26 cellular contexts compared by ENCODE assay signal in the genomic region with DNA sequence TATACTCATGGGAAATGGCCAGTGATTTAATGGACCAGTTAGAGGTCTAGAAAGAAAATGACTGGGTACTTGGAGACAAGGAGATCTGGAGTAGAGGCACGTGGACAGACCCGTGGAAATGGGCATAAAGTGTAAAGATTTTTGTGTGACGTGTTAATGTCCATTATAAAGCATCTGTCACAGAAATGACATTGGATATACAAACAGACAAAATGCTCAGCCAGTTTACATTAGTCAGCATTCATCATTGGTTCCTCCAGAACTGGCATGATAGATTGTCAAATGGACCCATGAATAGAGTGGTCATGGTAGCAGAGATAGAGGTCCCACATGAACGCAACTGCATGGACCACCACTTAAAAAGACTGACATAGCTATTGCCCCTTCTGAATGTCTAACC.
DNase-seq lines count a peak whose midpoint lies in the region; ATAC-seq, FAIRE-seq and TF ChIP-seq lines count a peak whose summit lies in the region.
"Had no signal": no experiment of that assay in that cellular context is flagged by ENCODE, and none has a peak within 500 bp of the region (broad histone marks: within the 10 kb centered on the region; RNA-seq: fewer than 3 reads in every experiment).

No MANE protein-coding gene starts in this region.

- no peak overlapping the region for H3K23ac ChIP-seq in IMR-90 (ENCODE audit: low read depth, low read length)

- no peaks in the 10 kb centered on the region for H4K20me1 ChIP-seq in IMR-90 (ENCODE audit: insufficient read depth, low read length)
- no peaks in the 10 kb centered on the region for H4K20me1 ChIP-seq in K562 (replicated peaks; ENCODE audit: control insufficient read depth, insufficient read depth, low read length)
- H4K20me1 ChIP-seq: BLaER1 had no signal

- H2BK15ac ChIP-seq in IMR-90 (ENCODE audit: low read depth, low read length), result no peak overlapping the region

- TF ChIP-seq CTCF in A549 (IDR thresholded peaks at IDR 0.05) (no peak), IMR-90 (conservative IDR thresholded peaks at IDR 0.05; ENCODE audit: low read depth, low read length) (no peak), K562 (IDR thresholded peaks at IDR 0.05 in 2 of 3, conservative IDR thresholded peaks at IDR 0.05 in 1 of 3; ENCODE audit: insufficient read depth in 2 of 3, low read depth in 1 of 3, low read length in 3 of 3) (no peak)

- H3K18ac ChIP-seq in IMR-90 (ENCODE audit: low read depth, low read length), result no peak overlapping the region

- no peak overlapping the region for H4K8ac ChIP-seq in IMR-90 (ENCODE audit: low read depth in 2 of 2, low read length in 2 of 2)

- TF ChIP-seq RAD21 in A549 (conservative IDR thresholded peaks at IDR 0.05 in 1 of 2, IDR thresholded peaks at IDR 0.05 in 1 of 2) (no peak), IMR-90 (IDR thresholded peaks at IDR 0.05; ENCODE audit: low read length) (no peak), K562 (CRISPR knock-in tag; conservative IDR thresholded peaks at IDR 0.05 in 1 of 2, IDR thresholded peaks at IDR 0.05 in 1 of 2) (no peak)

- no peak overlapping the region for H4K5ac ChIP-seq in IMR-90 (ENCODE audit: low read depth, low read length)

- no peak overlapping the region for H4K91ac ChIP-seq in IMR-90 (ENCODE audit: insufficient read depth, low read depth, low read length)

- no peak overlapping the region for H3K56ac ChIP-seq in IMR-90 (ENCODE audit: extremely low read depth, insufficient read depth, low read length)

- TF ChIP-seq EP300 in A549 (IDR thresholded peaks at IDR 0.05) (no peak), K562 (IDR thresholded peaks at IDR 0.05; ENCODE audit: low read length) (no peak)

- H3K27ac ChIP-seq in A549 (no peak overlapping the region), IMR-90 (ENCODE audit: insufficient read depth, low read length) (no peak overlapping the region), K562 (ENCODE audit: extremely low read depth, low read depth, low read length) (no peak overlapping the region)
- H3K27ac ChIP-seq: BLaER1 had no signal

- no peak for ATAC-seq in A549
- ATAC-seq in IMR-90 (ENCODE audit: low read depth), result no peak
- no peak for ATAC-seq in K562
- ATAC-seq in GM19035 (IDR thresholded peaks at IDR 0.05; ENCODE audit: unreplicated experiment), result no peak
- ATAC-seq: GM12878 had no signal

- TF ChIP-seq POLR2A in A549 (IDR thresholded peaks at IDR 0.05; ENCODE audit: low read length) (no peak), IMR-90 (IDR thresholded peaks at IDR 0.05; ENCODE audit: low read depth, low read length) (no peak), K562 (conservative IDR thresholded peaks at IDR 0.05) (no peak)

- no peak overlapping the region for H3K4me3 ChIP-seq in A549
- H3K4me3 ChIP-seq in IMR-90 (ENCODE audit: insufficient read depth, low read depth, low read length), result no peak overlapping the region
- H3K4me3 ChIP-seq in K562, result no peak overlapping the region
- H3K4me3 ChIP-seq: BLaER1, GM12878 had no signal

- FAIRE-seq in A549 (lab: Jason Lieb, UNC) (no peak), K562 (lab: Jason Lieb, UNC) (no peak)
- FAIRE-seq: A204.1, GM12878, GM12892, GM18507, GM19239 had no signal

- H2AK5ac ChIP-seq in IMR-90 (ENCODE audit: low read depth, low read length), result no peak overlapping the region

- H3K9me3 ChIP-seq in A549 (no peaks in the 10 kb centered on the region; the same call in 2 of the 3 replicates), IMR-90 (ENCODE audit: control insufficient read depth, insufficient read depth, low read length) (peaks cover 2% of the 10 kb centered on the region; the same call in 1 of the 2 replicates), K562 (replicated peaks; ENCODE audit: control insufficient read depth, insufficient read depth, low read depth, low read length) (no peaks in the 10 kb centered on the region)
- H3K9me3 ChIP-seq: BE2C, BLaER1 had no signal

- no peak overlapping the region for H2AK9ac ChIP-seq in IMR-90 (replicated peaks; ENCODE audit: low read depth, low read length, poor library complexity)

- no peaks in the 10 kb centered on the region for H3K27me3 ChIP-seq in IMR-90 (ENCODE audit: control insufficient read depth, insufficient read depth, low read length)
- peaks cover 0 to 4% of the 10 kb centered on the region in 2 experiments; a peak in 2 of 5 replicates for H3K27me3 ChIP-seq in K562 (ENCODE audit: control insufficient read depth in 2 of 2, insufficient read depth in 2 of 2, low read length in 2 of 2)
- H3K27me3 ChIP-seq: BE2C, BLaER1 had no signal

- H3K9me1 ChIP-seq in IMR-90 (ENCODE audit: insufficient read depth, low read length) (peaks cover 3% of the 10 kb centered on the region; the same call in 1 of the 2 replicates), K562 (ENCODE audit: control insufficient read depth, insufficient read depth, low read length) (no peaks in the 10 kb centered on the region)

- CTCF ChIA-PET in A549 (lab: Yijun Ruan, JAX) (interaction anchor here (1.1 to 3.0 kb wide), 2 partner anchors 18 to 19 kb away, joined by 5 to 15 read pairs; no protein-coding TSS in a partner anchor), IMR-90 (lab: Yijun Ruan, JAX) (no interaction called here), K562 (lab: Yijun Ruan, JAX; ENCODE audit: low intra/inter-chr PET ratio) (no interaction called here)

- no peaks in the 10 kb centered on the region for H3K79me1 ChIP-seq in IMR-90 (ENCODE audit: low read depth in 1 of 2, low read length in 2 of 2)

- no peaks in the 10 kb centered on the region for H3K79me2 ChIP-seq in K562 (ENCODE audit: control insufficient read depth, insufficient read depth, low read length)

- H3K14ac ChIP-seq in IMR-90 (replicated peaks; ENCODE audit: low read depth, low read length), result no peak overlapping the region

- H2BK120ac ChIP-seq in IMR-90 (ENCODE audit: low read depth, low read length), result no peak overlapping the region

- H3K36me3 ChIP-seq in IMR-90 (ENCODE audit: control insufficient read depth, insufficient read depth, low read length), result no peaks in the 10 kb centered on the region
- no peaks in the 10 kb centered on the region for H3K36me3 ChIP-seq in K562 (ENCODE audit: control insufficient read depth, insufficient read depth, low read length)
- H3K36me3 ChIP-seq: BE2C, BLaER1 had no signal

- in situ Hi-C loops in IMR-90 (cut with MboI; ENCODE audit: low sequenced_read_pairs) (no loop called here), K562 (cut with MboI) (no loop called here)

- H3K4me1 ChIP-seq in A549, result peaks cover 6% of the 10 kb centered on the region; the same call in 2 of the 3 replicates
- H3K4me1 ChIP-seq in IMR-90 (ENCODE audit: control insufficient read depth, insufficient read depth, low read length), result peaks cover 12% of the 10 kb centered on the region
- peaks cover 0 to 3% of the 10 kb centered on the region in 2 experiments; a peak in 2 of 5 replicates for H3K4me1 ChIP-seq in K562 (replicated peaks in 1 of 2; ENCODE audit: control insufficient read depth in 2 of 2, insufficient read depth in 2 of 2, low read length in 2 of 2)
- H3K4me1 ChIP-seq: BE2C, BLaER1 had no signal

- BruUV-seq in IMR-90 (replicated peaks; lab: Mats Ljungman, UMichigan) (no TSS peak), K562 (replicated peaks; lab: Mats Ljungman, UMichigan) (no TSS peak)

- DNase-seq in A549 (ENCODE audit: low read depth in 1 of 2, low spot score in 1 of 2), result no peak
- DNase-seq in IMR-90, result no peak
- no peak for DNase-seq in K562 (ENCODE audit: extremely low read depth in 1 of 4, low spot score in 3 of 4)
- no peak for DNase-seq in H4 (ENCODE audit: low spot score)
- no peak for DNase-seq in HuH-7 (ENCODE audit: low spot score)
- DNase-seq: 8988T; BE2C; C1 segment of cervical spinal cord; CD4-positive, alpha-beta memory T cell; CD4-positive, CD25-positive, alpha-beta regulatory T cell; CD8-positive, alpha-beta memory T cell; COR-L47; DMS 273 treated with DMSO at 0.1 percent for 48 hours; DMS153; DMS53; DMS79; DND-41; EL; GDM1 had no signal

- no peak overlapping the region for H3K4me2 ChIP-seq in A549
- H3K4me2 ChIP-seq in IMR-90 (ENCODE audit: low read depth, low read length), result no peak overlapping the region
- H3K4me2 ChIP-seq in K562 (ENCODE audit: insufficient read depth, low read length), result no peak overlapping the region
- H3K4me2 ChIP-seq: BLaER1 had no signal

- no peak overlapping the region for H2BK5ac ChIP-seq in IMR-90 (ENCODE audit: low read depth, low read length, poor library complexity, severe bottlenecking)

- H2AFZ ChIP-seq in IMR-90 (replicated peaks; ENCODE audit: low read length, poor library complexity) (no peak overlapping the region), K562 (ENCODE audit: low read depth, low read length) (no peak overlapping the region)

- no peak overlapping the region for H3K4ac ChIP-seq in IMR-90 (ENCODE audit: low read depth, low read length)

- POLR2A ChIA-PET in A549 (lab: Yijun Ruan, JAX), result no interaction called here
- POLR2A ChIA-PET in IMR-90 (lab: Charles Lee; ENCODE audit: unreplicated experiment), result no interaction called here
- POLR2A ChIA-PET in K562 (lab: Yijun Ruan, JAX), result interaction anchor here (0.8 kb wide), 1 partner anchor 216 kb away, joined by 5 read pairs; no protein-coding TSS in a partner anchor

- intact Hi-C loops in IMR-90 (cut with micrococcal nuclease) (no loop called here), K562 (cut with micrococcal nuclease) (no loop called here)

- H2BK20ac ChIP-seq in IMR-90 (ENCODE audit: low read depth, low read length), result no peak overlapping the region

- H3K9ac ChIP-seq in IMR-90 (ENCODE audit: low read depth, low read length) (no peak overlapping the region), K562 (ENCODE audit: insufficient read depth in 1 of 2, low read depth in 2 of 2, low read length in 2 of 2) (no peak overlapping the region)
- H3K9ac ChIP-seq: BLaER1 had no signal

- dilution Hi-C loops in IMR-90 (cut with HindIII; ENCODE audit: low sequenced_read_pairs, unreplicated experiment), result no loop called here

- WGBS in A549 (ENCODE audit: missing lambda C conversion rate), result 32% methylated on average over 4 of the region's 4 CpGs
- 100% methylated on average over 1 of the region's 4 CpGs; no CpG with 5 or more reads in 1 of the 2 experiments for WGBS in IMR-90 (ENCODE audit: extremely low coverage in 2 of 2, insufficient read length in 1 of 2), 2 experiments
- 1% methylated on average over 4 of the region's 4 CpGs for WGBS in K562 (ENCODE audit: insufficient coverage, low coverage, missing lambda C conversion rate)

TF ChIP-seq in A549, 52 proteins besides CTCF, POLR2A, EP300 and RAD21:
- TF ChIP-seq HEYL (CRISPR knock-in tag; IDR thresholded peaks at IDR 0.05), result no peak
- TF ChIP-seq MAFK (IDR thresholded peaks at IDR 0.05; ENCODE audit: partially characterized antibody), result peak; percentile 41

TF ChIP-seq in IMR-90, 13 proteins besides CTCF, POLR2A, EP300 and RAD21:
- TF ChIP-seq RFX5 (IDR thresholded peaks at IDR 0.05; ENCODE audit: low read depth, low read length), result no peak
- 0 out of 2 replicates have a peak, but pooled peaks have one; percentile 20 for TF ChIP-seq MAFK (IDR thresholded peaks at IDR 0.05; ENCODE audit: low read depth, low read length)
- TF ChIP-seq MXI1 (IDR thresholded peaks at IDR 0.05; ENCODE audit: borderline replicate concordance, low read depth, low read length), result no peak
TF ChIP-seq in IMR-90: peak in this region for 1.

TF ChIP-seq in K562, 482 proteins besides CTCF, POLR2A, EP300 and RAD21 (continues in another document):
- TF ChIP-seq ZNF316 (IDR thresholded peaks at IDR 0.05) (peak; percentile 33; the same call in 1 of the 2 replicates), SMARCA5 (IDR thresholded peaks at IDR 0.05) (no peak), CHD2 (IDR thresholded peaks at IDR 0.05; ENCODE audit: low read depth, low read length) (no peak)
